In the genomic region with DNA sequence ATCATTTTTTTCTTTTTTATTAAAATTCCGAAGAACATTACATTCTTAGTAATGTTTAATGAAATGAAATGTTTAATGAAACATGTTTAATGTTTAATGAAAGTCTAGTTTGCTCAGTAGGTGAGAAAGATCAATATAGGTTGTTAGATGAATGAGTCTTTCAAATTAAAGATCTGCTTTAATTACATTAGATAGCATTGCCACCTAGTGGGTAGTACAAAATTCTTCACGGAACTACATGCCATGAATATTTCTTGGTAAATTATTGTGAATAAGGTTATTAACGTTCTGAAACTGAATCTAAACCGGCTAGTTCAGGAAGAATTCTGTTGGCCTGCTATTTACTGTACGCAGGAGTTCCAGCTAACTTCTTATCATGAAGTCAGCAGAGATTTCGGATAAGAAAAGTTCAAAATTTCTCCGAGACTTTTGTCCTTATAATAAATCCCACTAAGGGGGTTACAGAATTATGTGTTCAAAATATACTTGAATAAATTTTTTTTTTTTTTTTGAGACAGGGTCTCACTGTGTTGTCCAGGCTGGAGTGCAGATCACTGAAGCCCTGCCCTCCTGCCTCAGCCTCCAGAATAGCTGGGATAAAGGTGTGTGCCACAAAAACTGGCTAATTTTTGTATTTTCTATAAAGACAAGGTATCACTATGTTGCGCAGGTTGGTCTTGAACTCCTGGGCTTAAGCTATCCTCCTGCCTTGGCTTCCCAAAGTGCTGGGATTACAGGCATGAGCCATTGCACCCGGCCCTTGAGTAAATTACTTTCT, we compare ENCODE assay signal across 9 cellular contexts. TPM values are rescaled to one million over a fixed set of nuclear protein-coding genes. Genes with fewer than 3 reads are reported as not detected.
A peak's percentile ranks its signal among the peaks of the same experiment; 100 is the strongest.
DNase-seq lines count a peak whose midpoint lies in the region; ATAC-seq and TF ChIP-seq lines count a peak whose summit lies in the region.
"Had no signal": no experiment of that assay in that cellular context is flagged by ENCODE, and none has a peak within 500 bp of the region (broad histone marks: within the 10 kb centered on the region; RNA-seq: fewer than 3 reads in every experiment).

No MANE protein-coding gene starts in this region.

- H3K4me2 ChIP-seq in OCI-LY3 (ENCODE audit: low read length): peak overlapping the region; percentile 65

- WGBS in prostate gland: 48% methylated on average over 9 of the region's 9 CpGs

- POLR2A ChIA-PET in WTC11 (lab: Charles Lee): no interaction called here

- peak; percentile 62 for DNase-seq in DMS53 treated with DMSO at 0.1 percent for 48 hours (lab: John Stamatoyannopoulos, UW; ENCODE audit: unreplicated experiment)
- DNase-seq in HFF-Myc (ENCODE audit: extremely low read depth, low read depth): peak; percentile 20
- peak; percentile 37 for DNase-seq in epidermal melanocyte (ENCODE audit: insufficient read length, low spot score)
- DNase-seq in prostate gland (ENCODE audit: low spot score): no peak
- no peak for DNase-seq in WTC11 (ENCODE audit: low spot score)
- no peak for DNase-seq in NCI-H524 treated with DMSO at 0.1 percent for 48 hours (lab: John Stamatoyannopoulos, UW)

- H3K27me3 Mint-ChIP-seq in WTC11 (ENCODE audit: low read depth): no peaks in the 10 kb centered on the region; the same call in 1 of the 2 replicates

- no peak overlapping the region for H3K4me3 ChIP-seq in HFF-Myc (replicated peaks; ENCODE audit: low read depth, low read length)
- peak overlapping the region; percentile 60 for H3K4me3 ChIP-seq in OCI-LY3 (ENCODE audit: low read length)
- no peak overlapping the region for H3K4me3 ChIP-seq in prostate gland

- peaks cover 4% of the 10 kb centered on the region for H3K9me3 Mint-ChIP-seq in WTC11

- H3K9me3 ChIP-seq in OCI-LY3 (ENCODE audit: insufficient read depth, low read length): no peaks in the 10 kb centered on the region
- H3K9me3 ChIP-seq in prostate gland: no peaks in the 10 kb centered on the region

- no peaks in the 10 kb centered on the region for H3K36me3 Mint-ChIP-seq in WTC11

- H3K4me1 ChIP-seq in OCI-LY3 (ENCODE audit: low read length) (peaks cover 2% of the 10 kb centered on the region), prostate gland (replicated peaks) (no peaks in the 10 kb centered on the region)

- no peak for ATAC-seq in WTC11
- no peak for ATAC-seq in HG02840 (IDR thresholded peaks at IDR 0.05; ENCODE audit: low FRiP score, unreplicated experiment)

- H3K27me3 ChIP-seq in OCI-LY3 (ENCODE audit: low read depth, low read length): no peaks in the 10 kb centered on the region
- H3K27me3 ChIP-seq in prostate gland (replicated peaks; ENCODE audit: insufficient read depth): no peaks in the 10 kb centered on the region

- H3K79me2 ChIP-seq in OCI-LY3 (ENCODE audit: low read length): no peaks in the 10 kb centered on the region

- H3K4me1 Mint-ChIP-seq in WTC11: no peaks in the 10 kb centered on the region

- CTCF ChIA-PET in WTC11 (lab: Charles Lee): interaction anchor here (0.6 kb wide), 1 partner anchor 9 kb away, joined by 4 read pairs; no protein-coding TSS in a partner anchor

- no peaks in the 10 kb centered on the region for H4K20me1 ChIP-seq in OCI-LY3 (ENCODE audit: insufficient read depth, low read length)

- H3K36me3 ChIP-seq in OCI-LY3 (replicated peaks; ENCODE audit: low read depth, low read length): no peaks in the 10 kb centered on the region
- no peaks in the 10 kb centered on the region for H3K36me3 ChIP-seq in prostate gland

- TF ChIP-seq POLR2A in prostate gland (IDR thresholded peaks at IDR 0.05): no peak

- H2AFZ ChIP-seq in OCI-LY3 (ENCODE audit: low read depth, low read length): peak overlapping the region; percentile 59

- H3K27ac ChIP-seq in OCI-LY3 (ENCODE audit: low read length) (no peak overlapping the region), prostate gland (no peak overlapping the region)

- H3K4me3 Mint-ChIP-seq in WTC11: no peak overlapping the region

- H3K27ac Mint-ChIP-seq in WTC11: no peak overlapping the region

- TF ChIP-seq CTCF in HFF-Myc (IDR thresholded peaks at IDR 0.05; ENCODE audit: low read depth, low read length, missing control alignments) (peak; percentile 18), OCI-LY3 (IDR thresholded peaks at IDR 0.05; ENCODE audit: low read depth, low read length) (peak; percentile 58), prostate gland (IDR thresholded peaks at IDR 0.05) (peak in 3 of 4 experiments; percentile 36 to 70 (median 66)), WTC11 (IDR thresholded peaks at IDR 0.05) (no peak)

- intact Hi-C loops in prostate gland (cut with DNase I): loop anchor here (5.0 kb wide), 1 partner anchor 185 kb away; no protein-coding TSS in a partner anchor

- H3K9ac ChIP-seq in OCI-LY3 (ENCODE audit: low read length): peak overlapping the region; percentile 15; the same call in 1 of the 2 replicates

TF ChIP-seq in WTC11, 78 proteins besides CTCF, POLR2A, EP300 and RAD21 (continues in another document):
- TF ChIP-seq KAT7 (CRISPR knock-in tag; IDR thresholded peaks at IDR 0.05; ENCODE audit: borderline replicate concordance): no peak
- no peak for TF ChIP-seq NFE2L1 (CRISPR knock-in tag; IDR thresholded peaks at IDR 0.05)
- no peak for TF ChIP-seq SOX15 (CRISPR knock-in tag; IDR thresholded peaks at IDR 0.05)
- TF ChIP-seq TP53 (CRISPR knock-in tag; IDR thresholded peaks at IDR 0.05): no peak
- no peak for TF ChIP-seq IRF1 (CRISPR knock-in tag; IDR thresholded peaks at IDR 0.05)
- TF ChIP-seq ATF6 (CRISPR knock-in tag; IDR thresholded peaks at IDR 0.05): no peak
- TF ChIP-seq, protein P1, sequence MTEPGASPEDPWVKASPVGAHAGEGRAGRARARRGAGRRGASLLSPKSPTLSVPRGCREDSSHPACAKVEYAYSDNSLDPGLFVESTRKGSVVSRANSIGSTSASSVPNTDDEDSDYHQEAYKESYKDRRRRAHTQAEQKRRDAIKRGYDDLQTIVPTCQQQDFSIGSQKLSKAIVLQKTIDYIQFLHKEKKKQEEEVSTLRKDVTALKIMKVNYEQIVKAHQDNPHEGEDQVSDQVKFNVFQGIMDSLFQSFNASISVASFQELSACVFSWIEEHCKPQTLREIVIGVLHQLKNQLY (CRISPR knock-in tag; IDR thresholded peaks at IDR 0.05): no peak
- no peak for TF ChIP-seq CREB1 (CRISPR knock-in tag; IDR thresholded peaks at IDR 0.05)
- no peak for TF ChIP-seq JUN (CRISPR knock-in tag; IDR thresholded peaks at IDR 0.05)
- TF ChIP-seq E2F1 (CRISPR knock-in tag; IDR thresholded peaks at IDR 0.05): no peak

RNA-seq across cellular contexts. Expression of gene GMNN, which starts 7.9 kb away (rescaled TPM):
- total RNA-seq in prostate gland (100 to 1,000 TPM in 1 of 2 donors, 1 to 10 TPM in 1; 9.0 to 129 TPM), WTC11 (2021) (83.7 to 98.5 TPM (median 88.5 TPM) in 3 replicates)

RNA-seq across cellular contexts. Expression of gene ARMH2, which starts 31.8 kb away (rescaled TPM):
- total RNA-seq in prostate gland (not detected), WTC11 (2021) (not detected in 3 replicates)
- total RNA-seq: pulmonary artery endothelial cell had no signal

RNA-seq across cellular contexts. Expression of gene C6orf62, which starts 47.9 kb away (rescaled TPM):
- total RNA-seq in prostate gland: 100 to 1,000 TPM in 1 of 2 donors, 10 to 100 TPM in 1; 95.1 to 115 TPM
- total RNA-seq in WTC11 (2021): 74.3 to 86.4 TPM (median 75.9 TPM) in 3 replicates

Comparison
In these comparisons a context has a peak if more than half of its experiments do, and no peak if none do; other contexts are left out.
1. DNase-seq: peak in DMS53 treated with DMSO at 0.1 percent for 48 hours (single experiment), HFF-Myc (single experiment) and epidermal melanocyte (single experiment); none in prostate gland (single experiment), WTC11 (single experiment) and NCI-H524 treated with DMSO at 0.1 percent for 48 hours (single experiment).